Comparison of ENCODE assay signal across 1 cellular context in the genomic region with DNA sequence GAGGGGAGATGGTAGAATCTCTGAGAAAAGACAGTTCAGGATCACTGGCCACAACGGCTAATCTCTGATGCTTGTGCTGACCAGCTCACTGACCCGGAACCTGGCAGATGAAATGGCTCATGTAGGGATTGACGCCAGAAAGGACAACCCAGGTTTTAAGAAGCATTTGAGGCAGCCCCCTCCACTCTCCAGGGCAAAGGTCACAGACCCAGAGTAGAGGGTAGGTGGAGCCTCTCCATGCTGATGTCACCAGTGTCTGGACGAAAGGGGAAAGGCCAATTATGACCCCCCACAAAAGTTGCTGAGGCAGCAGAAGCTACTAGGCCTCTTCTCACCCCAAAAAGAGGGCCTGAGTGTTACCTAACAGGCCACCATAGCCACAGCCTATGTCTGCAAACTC.
TF ChIP-seq lines count a peak whose summit lies in the region.

No MANE protein-coding gene starts in this region.

TF ChIP-seq in GM12878, 131 proteins besides CTCF, POLR2A, EP300 and RAD21:
- TF ChIP-seq, protein P1, sequence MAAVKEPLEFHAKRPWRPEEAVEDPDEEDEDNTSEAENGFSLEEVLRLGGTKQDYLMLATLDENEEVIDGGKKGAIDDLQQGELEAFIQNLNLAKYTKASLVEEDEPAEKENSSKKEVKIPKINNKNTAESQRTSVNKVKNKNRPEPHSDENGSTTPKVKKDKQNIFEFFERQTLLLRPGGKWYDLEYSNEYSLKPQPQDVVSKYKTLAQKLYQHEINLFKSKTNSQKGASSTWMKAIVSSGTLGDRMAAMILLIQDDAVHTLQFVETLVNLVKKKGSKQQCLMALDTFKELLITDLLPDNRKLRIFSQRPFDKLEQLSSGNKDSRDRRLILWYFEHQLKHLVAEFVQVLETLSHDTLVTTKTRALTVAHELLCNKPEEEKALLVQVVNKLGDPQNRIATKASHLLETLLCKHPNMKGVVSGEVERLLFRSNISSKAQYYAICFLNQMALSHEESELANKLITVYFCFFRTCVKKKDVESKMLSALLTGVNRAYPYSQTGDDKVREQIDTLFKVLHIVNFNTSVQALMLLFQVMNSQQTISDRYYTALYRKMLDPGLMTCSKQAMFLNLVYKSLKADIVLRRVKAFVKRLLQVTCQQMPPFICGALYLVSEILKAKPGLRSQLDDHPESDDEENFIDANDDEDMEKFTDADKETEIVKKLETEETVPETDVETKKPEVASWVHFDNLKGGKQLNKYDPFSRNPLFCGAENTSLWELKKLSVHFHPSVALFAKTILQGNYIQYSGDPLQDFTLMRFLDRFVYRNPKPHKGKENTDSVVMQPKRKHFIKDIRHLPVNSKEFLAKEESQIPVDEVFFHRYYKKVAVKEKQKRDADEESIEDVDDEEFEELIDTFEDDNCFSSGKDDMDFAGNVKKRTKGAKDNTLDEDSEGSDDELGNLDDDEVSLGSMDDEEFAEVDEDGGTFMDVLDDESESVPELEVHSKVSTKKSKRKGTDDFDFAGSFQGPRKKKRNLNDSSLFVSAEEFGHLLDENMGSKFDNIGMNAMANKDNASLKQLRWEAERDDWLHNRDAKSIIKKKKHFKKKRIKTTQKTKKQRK (IDR thresholded peaks at IDR 0.05; ENCODE audit: low read depth, low read length), result no peak
- TF ChIP-seq EZH2 (IDR thresholded peaks at IDR 0.05; ENCODE audit: borderline replicate concordance, control insufficient read depth, low read depth, low read length) (no peak), ZNF217 (IDR thresholded peaks at IDR 0.05) (no peak), RUNX3 (IDR thresholded peaks at IDR 0.05; ENCODE audit: low read length) (no peak), LARP7 (IDR thresholded peaks at IDR 0.05) (no peak), RB1 (IDR thresholded peaks at IDR 0.05; ENCODE audit: borderline replicate concordance) (no peak)
- TF ChIP-seq, protein P2, sequence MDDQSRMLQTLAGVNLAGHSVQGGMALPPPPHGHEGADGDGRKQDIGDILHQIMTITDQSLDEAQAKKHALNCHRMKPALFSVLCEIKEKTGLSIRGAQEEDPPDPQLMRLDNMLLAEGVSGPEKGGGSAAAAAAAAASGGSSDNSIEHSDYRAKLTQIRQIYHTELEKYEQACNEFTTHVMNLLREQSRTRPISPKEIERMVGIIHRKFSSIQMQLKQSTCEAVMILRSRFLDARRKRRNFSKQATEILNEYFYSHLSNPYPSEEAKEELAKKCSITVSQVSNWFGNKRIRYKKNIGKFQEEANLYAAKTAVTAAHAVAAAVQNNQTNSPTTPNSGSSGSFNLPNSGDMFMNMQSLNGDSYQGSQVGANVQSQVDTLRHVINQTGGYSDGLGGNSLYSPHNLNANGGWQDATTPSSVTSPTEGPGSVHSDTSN (IDR thresholded peaks at IDR 0.05; ENCODE audit: insufficient replicate concordance, low read depth, low read length), result no peak
- TF ChIP-seq, protein P3, sequence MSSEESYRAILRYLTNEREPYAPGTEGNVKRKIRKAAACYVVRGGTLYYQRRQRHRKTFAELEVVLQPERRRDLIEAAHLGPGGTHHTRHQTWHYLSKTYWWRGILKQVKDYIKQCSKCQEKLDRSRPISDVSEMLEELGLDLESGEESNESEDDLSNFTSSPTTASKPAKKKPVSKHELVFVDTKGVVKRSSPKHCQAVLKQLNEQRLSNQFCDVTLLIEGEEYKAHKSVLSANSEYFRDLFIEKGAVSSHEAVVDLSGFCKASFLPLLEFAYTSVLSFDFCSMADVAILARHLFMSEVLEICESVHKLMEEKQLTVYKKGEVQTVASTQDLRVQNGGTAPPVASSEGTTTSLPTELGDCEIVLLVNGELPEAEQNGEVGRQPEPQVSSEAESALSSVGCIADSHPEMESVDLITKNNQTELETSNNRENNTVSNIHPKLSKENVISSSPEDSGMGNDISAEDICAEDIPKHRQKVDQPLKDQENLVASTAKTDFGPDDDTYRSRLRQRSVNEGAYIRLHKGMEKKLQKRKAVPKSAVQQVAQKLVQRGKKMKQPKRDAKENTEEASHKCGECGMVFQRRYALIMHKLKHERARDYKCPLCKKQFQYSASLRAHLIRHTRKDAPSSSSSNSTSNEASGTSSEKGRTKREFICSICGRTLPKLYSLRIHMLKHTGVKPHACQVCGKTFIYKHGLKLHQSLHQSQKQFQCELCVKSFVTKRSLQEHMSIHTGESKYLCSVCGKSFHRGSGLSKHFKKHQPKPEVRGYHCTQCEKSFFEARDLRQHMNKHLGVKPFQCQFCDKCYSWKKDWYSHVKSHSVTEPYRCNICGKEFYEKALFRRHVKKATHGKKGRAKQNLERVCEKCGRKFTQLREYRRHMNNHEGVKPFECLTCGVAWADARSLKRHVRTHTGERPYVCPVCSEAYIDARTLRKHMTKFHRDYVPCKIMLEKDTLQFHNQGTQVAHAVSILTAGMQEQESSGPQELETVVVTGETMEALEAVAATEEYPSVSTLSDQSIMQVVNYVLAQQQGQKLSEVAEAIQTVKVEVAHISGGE (CRISPR knock-in tag; IDR thresholded peaks at IDR 0.05), result no peak
